8 cellular contexts compared by ENCODE assay signal in the genomic region with DNA sequence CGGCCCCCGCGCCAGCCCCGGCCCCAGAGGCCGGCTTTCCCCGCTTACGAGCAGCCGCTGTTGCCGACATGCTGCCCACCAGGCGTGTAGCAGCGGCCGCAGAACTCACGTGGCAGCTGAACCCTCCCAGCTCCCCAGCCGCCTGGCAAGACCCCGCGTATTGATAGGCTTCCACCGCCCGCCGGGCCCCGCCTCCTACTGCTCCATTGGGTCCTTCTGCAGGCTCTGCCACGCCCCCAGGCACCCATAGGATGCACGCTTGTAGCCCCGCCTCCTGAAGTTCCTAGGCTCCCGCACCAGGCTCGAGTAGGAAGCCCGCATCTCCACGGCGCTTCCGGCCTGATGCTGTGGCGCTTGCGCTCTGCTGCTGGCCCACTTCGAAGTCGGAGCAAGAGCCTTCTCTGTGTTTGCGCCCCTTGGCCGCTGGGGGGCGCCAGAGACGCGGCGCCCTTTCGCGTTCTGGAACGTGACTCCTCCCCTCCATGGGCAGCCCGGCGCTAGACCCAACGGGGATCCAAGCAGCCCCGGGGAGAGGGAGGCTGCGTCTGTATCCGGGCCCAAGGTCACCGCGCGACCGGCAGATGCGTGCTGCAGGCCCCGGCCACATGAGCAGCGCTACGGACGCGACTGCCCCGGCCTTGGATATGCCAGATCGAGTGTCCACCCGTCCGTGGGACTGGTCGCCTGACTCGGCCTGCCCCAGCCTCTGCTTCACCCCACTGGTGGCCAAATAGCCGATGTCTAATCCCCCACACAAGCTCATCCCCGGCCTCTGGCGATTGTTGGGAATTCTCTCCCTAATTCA. TPM values are rescaled to one million over a fixed set of nuclear protein-coding genes. Genes with fewer than 3 reads are reported as not detected.
A peak's percentile ranks its signal among the peaks of the same experiment; 100 is the strongest.
DNase-seq lines count a peak whose midpoint lies in the region; TF ChIP-seq lines count a peak whose summit lies in the region.

Gene PARP3, plus strand, starts transcription at position 566 of the 805 bp plus-strand sequence. CDS start 993 bp downstream, outside the sequence.
A gene with protein sequence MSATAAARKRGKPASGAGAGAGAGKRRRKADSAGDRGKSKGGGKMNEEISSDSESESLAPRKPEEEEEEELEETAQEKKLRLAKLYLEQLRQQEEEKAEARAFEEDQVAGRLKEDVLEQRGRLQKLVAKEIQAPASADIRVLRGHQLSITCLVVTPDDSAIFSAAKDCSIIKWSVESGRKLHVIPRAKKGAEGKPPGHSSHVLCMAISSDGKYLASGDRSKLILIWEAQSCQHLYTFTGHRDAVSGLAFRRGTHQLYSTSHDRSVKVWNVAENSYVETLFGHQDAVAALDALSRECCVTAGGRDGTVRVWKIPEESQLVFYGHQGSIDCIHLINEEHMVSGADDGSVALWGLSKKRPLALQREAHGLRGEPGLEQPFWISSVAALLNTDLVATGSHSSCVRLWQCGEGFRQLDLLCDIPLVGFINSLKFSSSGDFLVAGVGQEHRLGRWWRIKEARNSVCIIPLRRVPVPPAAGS (minus strand): TSS at position 107 of the 805 bp plus-strand sequence. CDS start 37 bp downstream, at position 70.

- H3K4me3 ChIP-seq in HAP-1: peak within 1 kb of the TSS; percentile 86
- H3K4me3 ChIP-seq in MM.1S (ENCODE audit: low read length): peak within 1 kb of the TSS; percentile 83
- peak within 1 kb of the TSS; percentile 63 to 93 for H3K4me3 ChIP-seq in foreskin fibroblast (ENCODE audit: low read depth in 1 of 2, low read length in 2 of 2)
- peak within 1 kb of the TSS; percentile 70 for H3K4me3 ChIP-seq in neural progenitor cell
- peak within 1 kb of the TSS; percentile 70 to 79 (median 73) for H3K4me3 ChIP-seq in subcutaneous abdominal adipose tissue (ENCODE audit: low read depth in 1 of 5, low read length in 5 of 5)

- peaks cover 10% of the 10 kb centered on the region for H3K4me1 ChIP-seq in HAP-1
- peaks cover 15% of the 10 kb centered on the region for H3K4me1 ChIP-seq in MM.1S (ENCODE audit: low read length)
- H3K4me1 ChIP-seq in neural progenitor cell: peaks cover 12% of the 10 kb centered on the region
- H3K4me1 ChIP-seq in subcutaneous abdominal adipose tissue (ENCODE audit: control insufficient read depth in 5 of 5, insufficient read depth in 5 of 5, low read length in 5 of 5): peaks cover 4 to 44% (median 31%) of the 10 kb centered on the region in 5 donors

- peak within 1 kb of the TSS; percentile 95 for H3K4me2 ChIP-seq in MM.1S (ENCODE audit: low read depth, low read length)
- peak within 1 kb of the TSS; percentile 95 for H3K4me2 ChIP-seq in neural progenitor cell

- H3K9me3 Mint-ChIP-seq in neural progenitor cell: no peaks in the 10 kb centered on the region

- H4K20me1 ChIP-seq in MM.1S (ENCODE audit: insufficient read depth, low read length) (0 out of 2 replicates have a peak, but pooled peaks cover 2% of the 10 kb centered on the region), neural progenitor cell (ENCODE audit: low read depth) (peaks cover 13% of the 10 kb centered on the region)

- H3K27me3 Mint-ChIP-seq in neural progenitor cell (ENCODE audit: insufficient read depth, low read depth): peaks cover 11% of the 10 kb centered on the region

- H3F3A ChIP-seq in MM.1S (ENCODE audit: insufficient read depth, low read length): no peaks in the 10 kb centered on the region
- no peaks in the 10 kb centered on the region for H3F3A ChIP-seq in neural progenitor cell (ENCODE audit: low read depth)

- TF ChIP-seq CTCF in MM.1S (IDR thresholded peaks at IDR 0.05; ENCODE audit: low read length): peak; percentile 98
- peak; percentile 99 for TF ChIP-seq CTCF in foreskin fibroblast (IDR thresholded peaks at IDR 0.05; ENCODE audit: low read depth, low read length)
- TF ChIP-seq CTCF in neural progenitor cell (IDR thresholded peaks at IDR 0.05): peak; percentile 99

- H3K9me2 ChIP-seq in MM.1S (replicated peaks; ENCODE audit: insufficient read depth, low read length): no peaks in the 10 kb centered on the region

- H2AFZ ChIP-seq in MM.1S (ENCODE audit: low read length) (peak within 1 kb of the TSS; percentile 67), neural progenitor cell (replicated peaks) (peak within 1 kb of the TSS; percentile 78)

- in situ Hi-C loops in HAP-1 (cut with MboI; ENCODE audit: low sequenced_read_pairs): no loop called here

- H3K36me3 Mint-ChIP-seq in neural progenitor cell: no peaks in the 10 kb centered on the region

- H3K9me3 ChIP-seq in HAP-1 (no peaks in the 10 kb centered on the region), MM.1S (replicated peaks; ENCODE audit: insufficient read depth, low read length) (no peaks in the 10 kb centered on the region), neural progenitor cell (ENCODE audit: low read depth) (no peaks in the 10 kb centered on the region), subcutaneous abdominal adipose tissue (ENCODE audit: control insufficient read depth in 5 of 5, low read length in 5 of 5) (no peaks in the 10 kb centered on the region)

- DNase-seq in GDM1 (lab: John Stamatoyannopoulos, UW) (peak; percentile 100), HAP-1 (ENCODE audit: low spot score in 2 of 2) (peak; percentile 100), MM.1S (peak; percentile 100), SIG-M5 treated with dmso at 0.1 percent for 504 hours (lab: John Stamatoyannopoulos, UW; ENCODE audit: unreplicated experiment) (peak; percentile 100), foreskin fibroblast (peak; percentile 100), neural progenitor cell (ENCODE audit: low spot score) (peak; percentile 100)
- peak; percentile 99 for DNase-seq in activated gamma-delta T cell treated with anti-CD3 and anti-CD28 coated beads, Interleukin-2, amount 50 U/mL, for 16 hours (ENCODE audit: low read depth)

- peak within 1 kb of the TSS; percentile 91 for H3K9ac ChIP-seq in MM.1S (ENCODE audit: low read length)
- peak within 1 kb of the TSS; percentile 38 for H3K9ac ChIP-seq in neural progenitor cell
- H3K9ac ChIP-seq in subcutaneous abdominal adipose tissue (ENCODE audit: low read length in 5 of 5): peak within 1 kb of the TSS; percentile 86 to 90 (median 87)

- H3K79me2 ChIP-seq in MM.1S (ENCODE audit: low read length) (peaks cover 44% of the 10 kb centered on the region), neural progenitor cell (ENCODE audit: low read depth) (peaks cover 25% of the 10 kb centered on the region)

- H3K4me3 Mint-ChIP-seq in neural progenitor cell: peak within 1 kb of the TSS; percentile 92

- H3K36me3 ChIP-seq in HAP-1 (replicated peaks): peaks cover 21% of the 10 kb centered on the region
- H3K36me3 ChIP-seq in MM.1S (replicated peaks; ENCODE audit: insufficient read depth, low read length): no peaks in the 10 kb centered on the region
- H3K36me3 ChIP-seq in neural progenitor cell: no peaks in the 10 kb centered on the region
- H3K36me3 ChIP-seq in subcutaneous abdominal adipose tissue (ENCODE audit: control insufficient read depth in 5 of 5, insufficient read depth in 5 of 5, low read length in 5 of 5): peaks cover 0 to 45% (median 31%) of the 10 kb centered on the region in 5 donors

- peak within 1 kb of the TSS; percentile 72 for H3K27ac Mint-ChIP-seq in neural progenitor cell

- H3K27ac ChIP-seq in MM.1S (ENCODE audit: low read length) (peak within 1 kb of the TSS; percentile 75), neural progenitor cell (no peak within 1 kb of the TSS), subcutaneous abdominal adipose tissue (ENCODE audit: low read depth, low read length) (peak within 1 kb of the TSS; percentile 95)

- peaks cover 13% of the 10 kb centered on the region for H3K4me1 Mint-ChIP-seq in neural progenitor cell

- no peaks in the 10 kb centered on the region for H3K27me3 ChIP-seq in HAP-1 (ENCODE audit: low read depth)
- H3K27me3 ChIP-seq in MM.1S (replicated peaks; ENCODE audit: insufficient read depth, low read length): no peaks in the 10 kb centered on the region
- peaks cover 7% of the 10 kb centered on the region for H3K27me3 ChIP-seq in neural progenitor cell
- H3K27me3 ChIP-seq in subcutaneous abdominal adipose tissue (ENCODE audit: control insufficient read depth in 5 of 5, insufficient read depth in 4 of 5, low read length in 5 of 5): no peaks in the 10 kb centered on the region

RNA-seq across cellular contexts. Expression of gene PARP3, which starts in this region (rescaled TPM):
- total RNA-seq in neural progenitor cell (ENCODE audit: low replicate concordance): 2.0 and 3.9 TPM in 2 replicates

RNA-seq across cellular contexts. Expression of the second gene that starts in this region (rescaled TPM):
- total RNA-seq in neural progenitor cell (ENCODE audit: low replicate concordance): 10.5 and 20.1 TPM in 2 replicates

Comparison
In these comparisons a context has a peak if more than half of its experiments do, and no peak if none do; other contexts are left out.
1. H3K9ac ChIP-seq: peak in every context shown above with its lines; median percentile 91 in MM.1S; 87 in subcutaneous abdominal adipose tissue; 38 in neural progenitor cell.